8 cellular contexts compared by ENCODE assay signal in the genomic region with DNA sequence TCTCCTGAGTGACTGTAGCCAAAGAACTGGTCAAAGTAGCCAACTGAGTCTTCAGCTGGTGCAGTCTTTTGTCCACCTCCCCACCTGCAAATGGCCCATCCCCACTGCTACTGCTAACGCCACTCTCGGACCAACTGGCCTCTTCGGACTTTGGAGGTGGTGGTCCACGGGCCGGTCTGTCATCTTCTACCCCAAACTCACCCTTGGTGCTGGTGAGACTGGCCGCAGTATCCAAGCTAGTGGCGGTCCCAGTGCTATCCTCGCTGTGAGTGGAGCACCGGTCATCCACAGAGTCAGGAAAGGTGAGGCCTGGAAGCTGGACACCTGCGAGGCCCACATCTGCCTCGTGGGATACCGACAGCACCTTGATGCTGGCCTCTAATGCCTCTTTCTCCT. TPM values are rescaled to one million over a fixed set of nuclear protein-coding genes. Genes with fewer than 3 reads are reported as not detected.
DNase-seq lines count a peak whose midpoint lies in the region; ATAC-seq and TF ChIP-seq lines count a peak whose summit lies in the region.

No MANE protein-coding gene starts in this region.

- H3K4me1 ChIP-seq in CD8-positive, alpha-beta memory T cell (ENCODE audit: insufficient read depth, low read length) = peaks cover 67% of the 10 kb centered on the region
- peaks cover 27% of the 10 kb centered on the region for H3K4me1 ChIP-seq in PC-3 (ENCODE audit: insufficient read depth, low read length)

- H3K9me3 ChIP-seq in CD8-positive, alpha-beta memory T cell (ENCODE audit: low read length) = no peaks in the 10 kb centered on the region
- no peaks in the 10 kb centered on the region for H3K9me3 ChIP-seq in PC-3 (ENCODE audit: low read length)

- peaks cover 63% of the 10 kb centered on the region for H3K79me2 ChIP-seq in PC-3 (ENCODE audit: low read length)

- peaks cover 0 to 50% (median 6%) of the 10 kb centered on the region in 3 donors for H3K36me3 Mint-ChIP-seq in CD8-positive, alpha-beta memory T cell
- peaks cover 21% of the 10 kb centered on the region for H3K36me3 Mint-ChIP-seq in osteocyte (ENCODE audit: unreplicated experiment)

- POLR2A ChIA-PET in CD8-positive, alpha-beta memory T cell (lab: Charles Lee) = no interaction called here
- POLR2A ChIA-PET in PC-3 (lab: Charles Lee; ENCODE audit: unreplicated experiment) = no interaction called here

- peaks cover 23% of the 10 kb centered on the region for H4K20me1 ChIP-seq in PC-3 (ENCODE audit: low read length)

- no peaks in the 10 kb centered on the region for H3K9me3 Mint-ChIP-seq in CD8-positive, alpha-beta memory T cell
- H3K9me3 Mint-ChIP-seq in osteocyte (ENCODE audit: unreplicated experiment) = peaks cover 6% of the 10 kb centered on the region

- peak overlapping the region; percentile 84; the same call in 1 of the 2 replicates for H2AFZ ChIP-seq in PC-3 (ENCODE audit: low read length)

- H3K9me2 ChIP-seq in PC-3 (replicated peaks; ENCODE audit: low read length) = no peaks in the 10 kb centered on the region

- peak overlapping the region; percentile 99 for H3K4me2 ChIP-seq in PC-3 (ENCODE audit: low read length)

- peak overlapping the region; percentile 91 to 97 (median 93) for H3K4me3 Mint-ChIP-seq in CD8-positive, alpha-beta memory T cell
- H3K4me3 Mint-ChIP-seq in osteocyte (ENCODE audit: unreplicated experiment) = peak overlapping the region; percentile 87

- peak overlapping the region; percentile 92 to 98 (median 95) for H3K27ac Mint-ChIP-seq in CD8-positive, alpha-beta memory T cell
- peak overlapping the region; percentile 91 for H3K27ac Mint-ChIP-seq in osteocyte (ENCODE audit: unreplicated experiment)

- CTCF ChIA-PET in CD8-positive, alpha-beta memory T cell (lab: Charles Lee) = interaction anchor here (1.5 to 1.6 kb wide), 2 partner anchors 44 to 124 kb away, joined by 3 to 5 read pairs; no protein-coding TSS in a partner anchor
- CTCF ChIA-PET in PC-3 (lab: Charles Lee) = no interaction called here

- no peaks in the 10 kb centered on the region for H3K27me3 ChIP-seq in CD8-positive, alpha-beta memory T cell (ENCODE audit: insufficient read depth, low read length, poor library complexity, severe bottlenecking)
- no peaks in the 10 kb centered on the region for H3K27me3 ChIP-seq in PC-3 (ENCODE audit: low read length)

- peak overlapping the region; percentile 90 for H3K27ac ChIP-seq in CD8-positive, alpha-beta memory T cell (ENCODE audit: low read depth, low read length)
- no peak overlapping the region for H3K27ac ChIP-seq in PC-3 (ENCODE audit: low read length)
- H3K27ac ChIP-seq in epithelial cell of prostate = peak overlapping the region; percentile 73

- peaks cover 68 to 89% (median 82%) of the 10 kb centered on the region in 3 donors for H3K4me1 Mint-ChIP-seq in CD8-positive, alpha-beta memory T cell
- H3K4me1 Mint-ChIP-seq in osteocyte (ENCODE audit: unreplicated experiment) = peaks cover 51% of the 10 kb centered on the region

- no peak for ATAC-seq in PC-3

- intact Hi-C loops in PC-3 (cut with micrococcal nuclease) = loop anchor here (5.0 kb wide), 1 partner anchor 83 kb away; no protein-coding TSS in a partner anchor

- no peaks in the 10 kb centered on the region for H3K27me3 Mint-ChIP-seq in CD8-positive, alpha-beta memory T cell
- H3K27me3 Mint-ChIP-seq in osteocyte (ENCODE audit: unreplicated experiment) = no peaks in the 10 kb centered on the region

- peak overlapping the region; percentile 81 for H3K4me3 ChIP-seq in CD8-positive, alpha-beta memory T cell (ENCODE audit: low read length)
- peak overlapping the region; percentile 90 for H3K4me3 ChIP-seq in PC-3 (ENCODE audit: low read length)

- H3F3A ChIP-seq in PC-3 (ENCODE audit: low read length, unreplicated experiment) = no peaks in the 10 kb centered on the region

- DNase-seq in CD8-positive, alpha-beta memory T cell = no peak
- DNase-seq in PC-3 (no peak), epithelial cell of prostate (ENCODE audit: low read depth, low spot score) (no peak), osteocyte (ENCODE audit: extremely low spot score, unreplicated experiment) (no peak), NCI-H748 treated with DMSO at 0.1 percent for 48 hours (lab: John Stamatoyannopoulos, UW) (no peak), Kasumi-1 (lab: John Stamatoyannopoulos, UW) (no peak), cortex of kidney (lab: John Stamatoyannopoulos, UW) (no peak)
- no peak for DNase-seq in activated effector memory CD4-positive, alpha-beta T cell treated with Interleukin-2 at 50 U/mL for 16 hours

- H3K9ac ChIP-seq in PC-3 (ENCODE audit: low read length) = peak overlapping the region; percentile 90

- TF ChIP-seq CTCF in PC-3 (conservative IDR thresholded peaks at IDR 0.05; ENCODE audit: low read depth, low read length) (no peak), osteocyte (IDR thresholded peaks at IDR 0.05) (no peak)

- no TSS peak for BruUV-seq in PC-3 (replicated peaks; lab: Mats Ljungman, UMichigan)

- peaks cover 14% of the 10 kb centered on the region for H3K36me3 ChIP-seq in CD8-positive, alpha-beta memory T cell (ENCODE audit: insufficient read depth, low read length)
- peaks cover 5% of the 10 kb centered on the region; the same call in 1 of the 2 replicates for H3K36me3 ChIP-seq in PC-3 (ENCODE audit: low read depth, low read length)

RNA-seq across cellular contexts. Expression of a gene that starts 0.8 kb away (rescaled TPM):
- 10 to 100 TPM; 20.1 to 20.2 TPM for total RNA-seq in CD8-positive, alpha-beta memory T cell
- 21.0 TPM for polyA plus RNA-seq in CD8-positive, alpha-beta memory T cell
- total RNA-seq in PC-3 (2014; rRNA removed) (11.2 and 11.9 TPM in 2 replicates), osteocyte (20.2 and 20.7 TPM in 2 replicates)

RNA-seq across cellular contexts. Expression of a gene that starts 3.6 kb away (rescaled TPM):
- total RNA-seq in CD8-positive, alpha-beta memory T cell = 100 to 1,000 TPM; 125 to 134 TPM
- polyA plus RNA-seq in CD8-positive, alpha-beta memory T cell = 180 TPM
- 163 and 187 TPM in 2 replicates for total RNA-seq in PC-3 (2014; rRNA removed)
- total RNA-seq in osteocyte = 179 and 191 TPM in 2 replicates

RNA-seq across cellular contexts. Expression of a gene that starts 8.9 kb away (rescaled TPM):
- total RNA-seq in CD8-positive, alpha-beta memory T cell = 1 to 10 TPM; 1.0 to 1.1 TPM
- 1.0 TPM for polyA plus RNA-seq in CD8-positive, alpha-beta memory T cell
- 0.40 and 2.2 TPM in 2 replicates for total RNA-seq in PC-3 (2014; rRNA removed)
- total RNA-seq in osteocyte = 0.91 and 1.2 TPM in 2 replicates

RNA-seq across cellular contexts. Expression of a gene that starts 33.3 kb away (rescaled TPM):
- not detected for total RNA-seq in CD8-positive, alpha-beta memory T cell
- not detected for polyA plus RNA-seq in CD8-positive, alpha-beta memory T cell
- not detected in 2 replicates for total RNA-seq in PC-3 (2014; rRNA removed)
- not detected in 2 replicates for total RNA-seq in osteocyte
